Comparison of ENCODE assay signal across 15 cellular contexts in the genomic region with DNA sequence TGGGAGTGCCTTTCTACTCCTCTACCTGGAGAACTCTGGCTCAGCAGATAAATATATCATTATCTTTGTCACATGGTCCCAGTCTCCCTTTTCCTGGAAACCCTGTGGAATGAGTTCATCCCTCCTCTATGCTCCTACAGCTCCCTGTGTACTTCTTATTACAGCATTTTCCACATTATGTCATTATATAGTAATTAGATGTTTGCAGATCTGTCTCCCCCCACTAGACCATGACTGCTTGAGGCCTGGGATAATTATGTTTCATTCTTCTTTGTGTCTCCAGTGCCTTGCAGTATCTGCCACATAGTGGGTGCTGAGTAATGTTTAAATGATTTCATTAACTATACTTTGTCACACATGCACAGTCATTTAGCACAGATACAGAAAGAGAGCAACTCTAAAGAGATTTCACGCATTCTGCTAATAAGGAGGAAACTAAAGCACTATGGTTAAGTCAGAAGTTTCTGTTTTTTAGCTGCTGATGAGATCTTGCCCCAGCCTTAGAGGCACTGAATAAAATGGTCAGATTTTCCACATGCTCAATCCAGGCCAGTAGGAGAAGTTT.
DNase-seq lines count a peak whose midpoint lies in the region; ATAC-seq and TF ChIP-seq lines count a peak whose summit lies in the region.
"Had no signal": no experiment of that assay in that cellular context is flagged by ENCODE, and none has a peak within 500 bp of the region (broad histone marks: within the 10 kb centered on the region; RNA-seq: fewer than 3 reads in every experiment).

No MANE protein-coding gene starts in this region.

- H3K4me2 ChIP-seq in GM23248 (ENCODE audit: unreplicated experiment): no peak overlapping the region

- CTCF ChIA-PET in WTC11 (lab: Charles Lee): interaction anchor here (1.0 kb wide), 1 partner anchor 201 kb away, joined by 3 read pairs; no protein-coding TSS in a partner anchor

- H3K9ac ChIP-seq in GM23248: no peak overlapping the region

- H3K4me1 Mint-ChIP-seq in WTC11: peaks cover 5% of the 10 kb centered on the region; the same call in 1 of the 2 replicates

- 0 out of 2 replicates have a peak overlapping the region, but pooled peaks have one; percentile 2 for H3K4me3 ChIP-seq in GM23248
- H3K4me3 ChIP-seq: adrenal gland, Peyer's patch had no signal

- no peaks in the 10 kb centered on the region for H4K20me1 ChIP-seq in GM23248 (ENCODE audit: insufficient read depth)

- H2AFZ ChIP-seq in GM23248: no peak overlapping the region

- H3K9me2 ChIP-seq in GM23248 (ENCODE audit: insufficient read depth): no peaks in the 10 kb centered on the region

- TF ChIP-seq POLR2A in erythroblast (IDR thresholded peaks at IDR 0.05; ENCODE audit: low read length): no peak

- H3K9me3 ChIP-seq in GM23248 (ENCODE audit: low read depth): no peaks in the 10 kb centered on the region
- H3K9me3 ChIP-seq: adrenal gland, Peyer's patch had no signal

- H3K27me3 Mint-ChIP-seq in WTC11 (ENCODE audit: low read depth): no peaks in the 10 kb centered on the region

- in situ Hi-C loops in GM23248 (cut with MboI): no loop called here

- H3F3A ChIP-seq in GM23248 (ENCODE audit: insufficient read depth): no peaks in the 10 kb centered on the region

- no peaks in the 10 kb centered on the region for H3K36me3 ChIP-seq in GM23248 (ENCODE audit: low read depth)
- H3K36me3 ChIP-seq: adrenal gland, Peyer's patch had no signal

- no peaks in the 10 kb centered on the region for H3K9me3 Mint-ChIP-seq in WTC11

- H3K27ac Mint-ChIP-seq in WTC11: no peak overlapping the region; the same call in 1 of the 2 replicates
- H3K27ac Mint-ChIP-seq: activated CD8-positive, alpha-beta memory T cell treated with anti-CD3 and anti-CD28 coated beads, Interleukin-2, amount 10 ng/mL, durations not matched to agents 7 days and 5 days had no signal

- POLR2A ChIA-PET in WTC11 (lab: Charles Lee): no interaction called here

- no peak overlapping the region for H3K4me3 Mint-ChIP-seq in WTC11
- H3K4me3 Mint-ChIP-seq: activated CD8-positive, alpha-beta memory T cell treated with anti-CD3 and anti-CD28 coated beads, Interleukin-2, amount 10 ng/mL, durations not matched to agents 7 days and 5 days had no signal

- no peaks in the 10 kb centered on the region for H3K36me3 Mint-ChIP-seq in WTC11
- H3K36me3 Mint-ChIP-seq: activated CD8-positive, alpha-beta memory T cell treated with anti-CD3 and anti-CD28 coated beads, Interleukin-2, amount 10 ng/mL, durations not matched to agents 7 days and 5 days had no signal

- TF ChIP-seq CTCF in WTC11 (IDR thresholded peaks at IDR 0.05): no peak

- H3K27me3 ChIP-seq in GM23248 (replicated peaks; ENCODE audit: insufficient read depth): peaks cover 27% of the 10 kb centered on the region; the same call in 1 of the 2 replicates
- H3K27me3 ChIP-seq: Peyer's patch had no signal

- no peaks in the 10 kb centered on the region for H3K79me2 ChIP-seq in GM23248 (ENCODE audit: insufficient read depth)

- H3K27ac ChIP-seq in GM23248: no peak overlapping the region
- H3K27ac ChIP-seq: adrenal gland, Peyer's patch had no signal

- 44 to 50% methylated on average over 1 of the region's 1 CpG for WGBS in GM23248 (ENCODE audit: low coverage in 1 of 2, low lambda C conversion rate in 2 of 2, missing lambda C conversion rate in 2 of 2), 2 experiments

- ATAC-seq in WTC11 (no peak), GM18517 (IDR thresholded peaks at IDR 0.05; ENCODE audit: unreplicated experiment) (no peak)
- ATAC-seq: activated CD8-positive, alpha-beta memory T cell treated with anti-CD3 and anti-CD28 coated beads, Interleukin-2, amount 10 ng/mL, durations not matched to agents 7 days and 5 days; left ventricle myocardium superior had no signal

- peak; percentile 1 for DNase-seq in A172 (ENCODE audit: low spot score)
- DNase-seq in GM23248: peak; percentile 15
- peak; percentile 62 for DNase-seq in NCI-H1417 treated with DMSO at 0.1 percent for 48 hours (lab: John Stamatoyannopoulos, UW)
- peak; percentile 63 to 79 for DNase-seq in erythroblast (lab: John Stamatoyannopoulos, UW)
- no peak for DNase-seq in WTC11 (ENCODE audit: low spot score)
- no peak for DNase-seq in NCI-H524 treated with DMSO at 0.1 percent for 48 hours (lab: John Stamatoyannopoulos, UW)
- no peak for DNase-seq in retina
- DNase-seq: activated CD8-positive, alpha-beta memory T cell treated with anti-CD3 and anti-CD28 coated beads, Interleukin-2, amount 10 ng/mL, durations not matched to agents 7 days and 5 days; adrenal gland; DND-41; effector memory CD4-positive, alpha-beta T cell; left ventricle myocardium superior; NCI-H2081 treated with DMSO at 0.1 percent for 48 hours; Peyer's patch had no signal

- peaks cover 8% of the 10 kb centered on the region; the same call in 1 of the 2 replicates for H3K4me1 ChIP-seq in GM23248 (ENCODE audit: insufficient read depth)
- H3K4me1 ChIP-seq: adrenal gland, Peyer's patch had no signal

TF ChIP-seq in WTC11, 78 proteins besides CTCF, POLR2A, EP300 and RAD21:
- TF ChIP-seq CREB1 (CRISPR knock-in tag; IDR thresholded peaks at IDR 0.05) (no peak), ZNF423 (CRISPR knock-in tag; IDR thresholded peaks at IDR 0.05) (no peak), ZNF396 (CRISPR knock-in tag; IDR thresholded peaks at IDR 0.05; ENCODE audit: borderline replicate concordance) (no peak), NR3C1 (CRISPR knock-in tag; conservative IDR thresholded peaks at IDR 0.05; ENCODE audit: low read depth) (no peak), CBFB (CRISPR knock-in tag; IDR thresholded peaks at IDR 0.05; ENCODE audit: low read depth) (no peak)

Comparison
In these comparisons a context has a peak if more than half of its experiments do, and no peak if none do; other contexts are left out.
1. DNase-seq: peak in A172 (single experiment), GM23248 (single experiment), NCI-H1417 treated with DMSO at 0.1 percent for 48 hours (single experiment) and erythroblast (2 of 2); none in WTC11 (single experiment), NCI-H524 treated with DMSO at 0.1 percent for 48 hours (single experiment) and retina (single experiment).